ENCODE assay signal across 1 cellular context in genomic region chr2:190343500-190344274, GRCh38.
TF ChIP-seq lines count a peak whose summit lies in the region.

A gene with protein sequence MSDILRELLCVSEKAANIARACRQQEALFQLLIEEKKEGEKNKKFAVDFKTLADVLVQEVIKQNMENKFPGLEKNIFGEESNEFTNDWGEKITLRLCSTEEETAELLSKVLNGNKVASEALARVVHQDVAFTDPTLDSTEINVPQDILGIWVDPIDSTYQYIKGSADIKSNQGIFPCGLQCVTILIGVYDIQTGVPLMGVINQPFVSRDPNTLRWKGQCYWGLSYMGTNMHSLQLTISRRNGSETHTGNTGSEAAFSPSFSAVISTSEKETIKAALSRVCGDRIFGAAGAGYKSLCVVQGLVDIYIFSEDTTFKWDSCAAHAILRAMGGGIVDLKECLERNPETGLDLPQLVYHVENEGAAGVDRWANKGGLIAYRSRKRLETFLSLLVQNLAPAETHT (plus strand): TSS chr2:190343589. CDS start chr2:190360103, 16,514 bp downstream.

TF ChIP-seq in HepG2, 621 proteins besides CTCF, POLR2A, EP300 and RAD21 (continued from another document and continues in another):
- TF ChIP-seq, protein P1, sequence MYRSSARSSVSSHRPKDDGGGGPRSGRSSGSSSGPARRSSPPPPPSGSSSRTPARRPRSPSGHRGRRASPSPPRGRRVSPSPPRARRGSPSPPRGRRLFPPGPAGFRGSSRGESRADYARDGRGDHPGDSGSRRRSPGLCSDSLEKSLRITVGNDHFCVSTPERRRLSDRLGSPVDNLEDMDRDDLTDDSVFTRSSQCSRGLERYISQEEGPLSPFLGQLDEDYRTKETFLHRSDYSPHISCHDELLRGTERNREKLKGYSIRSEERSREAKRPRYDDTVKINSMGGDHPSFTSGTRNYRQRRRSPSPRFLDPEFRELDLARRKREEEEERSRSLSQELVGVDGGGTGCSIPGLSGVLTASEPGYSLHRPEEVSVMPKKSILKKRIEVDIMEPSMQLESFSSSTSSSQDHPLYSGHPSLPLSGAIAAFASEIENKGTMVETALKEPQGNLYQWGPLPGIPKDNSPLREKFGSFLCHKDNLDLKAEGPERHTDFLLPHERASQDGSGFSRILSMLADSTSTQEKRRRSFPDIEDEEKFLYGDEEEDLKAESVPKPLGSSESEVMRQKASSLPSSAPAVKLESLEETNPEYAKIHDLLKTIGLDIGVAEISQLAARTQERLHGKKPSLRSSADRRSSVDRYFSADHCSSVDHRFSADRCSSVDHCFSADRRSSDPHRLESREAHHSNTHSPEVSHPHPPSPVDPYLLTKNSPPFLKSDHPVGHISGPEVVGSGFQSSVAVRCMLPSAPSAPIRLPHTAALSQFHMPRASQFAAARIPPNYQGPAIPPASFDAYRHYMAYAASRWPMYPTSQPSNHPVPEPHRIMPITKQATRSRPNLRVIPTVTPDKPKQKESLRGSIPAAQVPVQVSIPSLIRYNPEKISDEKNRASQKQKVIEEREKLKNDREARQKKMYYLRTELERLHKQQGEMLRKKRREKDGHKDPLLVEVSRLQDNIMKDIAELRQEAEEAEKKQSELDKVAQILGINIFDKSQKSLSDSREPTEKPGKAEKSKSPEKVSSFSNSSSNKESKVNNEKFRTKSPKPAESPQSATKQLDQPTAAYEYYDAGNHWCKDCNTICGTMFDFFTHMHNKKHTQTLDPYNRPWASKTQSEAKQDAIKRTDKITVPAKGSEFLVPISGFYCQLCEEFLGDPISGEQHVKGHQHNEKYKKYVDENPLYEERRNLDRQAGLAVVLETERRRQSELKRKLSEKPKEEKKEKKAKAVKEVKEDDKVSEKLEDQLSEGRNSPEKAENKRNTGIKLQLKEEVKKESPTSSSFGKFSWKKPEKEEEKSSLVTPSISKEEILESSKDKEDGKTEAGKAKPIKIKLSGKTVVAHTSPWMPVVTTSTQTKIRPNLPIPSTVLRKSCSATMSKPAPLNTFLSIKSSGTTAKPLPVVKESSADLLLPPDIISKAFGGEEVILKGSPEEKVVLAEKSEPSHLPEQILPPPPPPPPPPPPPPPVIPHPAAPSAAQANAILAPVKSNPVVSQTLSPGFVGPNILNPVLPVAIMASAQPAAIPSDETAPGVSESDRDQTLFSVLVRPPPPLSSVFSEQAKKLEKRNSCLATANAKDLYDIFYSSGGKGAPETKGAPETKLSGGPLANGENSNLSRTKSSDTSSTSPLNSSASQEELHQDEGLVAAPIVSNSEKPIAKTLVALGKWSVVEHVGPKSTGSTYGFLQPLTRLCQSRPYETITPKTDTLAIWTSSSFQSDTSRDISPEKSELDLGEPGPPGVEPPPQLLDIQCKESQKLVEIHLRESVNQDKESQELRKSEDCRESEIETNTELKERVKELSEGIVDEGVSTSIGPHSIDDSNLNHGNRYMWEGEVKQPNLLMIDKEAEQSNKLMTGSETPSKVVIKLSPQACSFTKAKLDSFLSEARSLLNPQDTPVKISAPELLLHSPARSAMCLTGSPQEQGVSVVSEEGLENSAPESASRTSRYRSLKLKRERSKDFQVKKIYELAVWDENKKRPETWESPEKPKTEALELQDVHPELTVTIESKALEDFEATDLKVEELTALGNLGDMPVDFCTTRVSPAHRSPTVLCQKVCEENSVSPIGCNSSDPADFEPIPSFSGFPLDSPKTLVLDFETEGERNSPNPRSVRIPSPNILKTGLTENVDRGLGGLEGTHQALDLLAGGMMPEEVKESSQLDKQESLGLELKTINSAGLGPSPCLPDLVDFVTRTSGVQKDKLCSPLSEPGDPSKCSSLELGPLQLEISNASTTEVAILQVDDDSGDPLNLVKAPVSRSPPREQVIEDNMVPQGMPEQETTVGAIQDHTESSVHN (CRISPR knock-in tag; IDR thresholded peaks at IDR 0.05): 0 out of 2 replicates have a peak, but pooled peaks have one; percentile 55
- TF ChIP-seq DDIT3 (CRISPR knock-in tag; IDR thresholded peaks at IDR 0.05) (no peak), ZNF619 (CRISPR knock-in tag; IDR thresholded peaks at IDR 0.05) (no peak; the same call in 1 of the 2 replicates), NAIF1 (CRISPR knock-in tag; IDR thresholded peaks at IDR 0.05; ENCODE audit: borderline replicate concordance) (no peak), CBX2 (IDR thresholded peaks at IDR 0.05; ENCODE audit: low read depth, low read length) (no peak), CBX2 (CRISPR knock-in tag; IDR thresholded peaks at IDR 0.05; ENCODE audit: low read depth) (peak; percentile 82; the same call in 1 of the 2 replicates), ZNF367 (CRISPR knock-in tag; IDR thresholded peaks at IDR 0.05; ENCODE audit: borderline replicate concordance) (no peak), ZNF768 (CRISPR knock-in tag; IDR thresholded peaks at IDR 0.05) (peak; percentile 46; the same call in 1 of the 2 replicates), ZNF441 (CRISPR knock-in tag; IDR thresholded peaks at IDR 0.05; ENCODE audit: borderline replicate concordance) (peak; percentile 49), KMT2A (CRISPR knock-in tag; IDR thresholded peaks at IDR 0.05) (peak; percentile 91), KDM5A (IDR thresholded peaks at IDR 0.05; ENCODE audit: borderline replicate concordance, low read length) (no peak; the same call in 1 of the 2 replicates), ZNF124 (CRISPR knock-in tag; IDR thresholded peaks at IDR 0.05) (no peak; the same call in 1 of the 2 replicates), SUZ12 (IDR thresholded peaks at IDR 0.05; ENCODE audit: low read depth, low read length) (no peak), PHF20 (CRISPR knock-in tag; IDR thresholded peaks at IDR 0.05) (peak; percentile 39), SOX13 (IDR thresholded peaks at IDR 0.05) (no peak), SOX13 (CRISPR knock-in tag; conservative IDR thresholded peaks at IDR 0.05 in 1 of 2, IDR thresholded peaks at IDR 0.05 in 1 of 2) (no peak), ZBTB46 (CRISPR knock-in tag; IDR thresholded peaks at IDR 0.05; ENCODE audit: borderline replicate concordance) (peak; percentile 37; the same call in 1 of the 2 replicates), GMEB1 (CRISPR knock-in tag; IDR thresholded peaks at IDR 0.05; ENCODE audit: borderline replicate concordance) (no peak), ELF4 (CRISPR knock-in tag; IDR thresholded peaks at IDR 0.05; ENCODE audit: borderline replicate concordance) (0 out of 2 replicates have a peak, but pooled peaks have one; percentile 20), TRIM24 (CRISPR knock-in tag; IDR thresholded peaks at IDR 0.05) (no peak), FOXK1 (CRISPR knock-in tag; IDR thresholded peaks at IDR 0.05; ENCODE audit: borderline replicate concordance, low read depth) (peak; percentile 28; the same call in 1 of the 2 replicates), ZBTB20 (CRISPR knock-in tag; IDR thresholded peaks at IDR 0.05; ENCODE audit: borderline replicate concordance, low read depth) (no peak), MZF1 (CRISPR knock-in tag; IDR thresholded peaks at IDR 0.05; ENCODE audit: borderline replicate concordance) (no peak), PAWR (CRISPR knock-in tag; IDR thresholded peaks at IDR 0.05; ENCODE audit: borderline replicate concordance) (0 out of 2 replicates have a peak, but pooled peaks have one; percentile 44), ZNF225 (CRISPR knock-in tag; IDR thresholded peaks at IDR 0.05) (peak; percentile 96), BRF2 (CRISPR knock-in tag; IDR thresholded peaks at IDR 0.05) (peak; percentile 97), ZNF570 (CRISPR knock-in tag; IDR thresholded peaks at IDR 0.05; ENCODE audit: borderline replicate concordance) (peak; percentile 64; the same call in 1 of the 2 replicates), TAF15 (IDR thresholded peaks at IDR 0.05; ENCODE audit: low read depth, low read length, poor library complexity, severe bottlenecking) (no peak), ZNF691 (CRISPR knock-in tag; IDR thresholded peaks at IDR 0.05; ENCODE audit: borderline replicate concordance, low read depth) (no peak; the same call in 1 of the 2 replicates), ZFP91 (CRISPR knock-in tag; IDR thresholded peaks at IDR 0.05; ENCODE audit: borderline replicate concordance) (peak; percentile 83), ZNF10 (CRISPR knock-in tag; IDR thresholded peaks at IDR 0.05; ENCODE audit: borderline replicate concordance, low read depth) (0 out of 2 replicates have a peak, but pooled peaks have one; percentile 59)
- TF ChIP-seq, protein P2, sequence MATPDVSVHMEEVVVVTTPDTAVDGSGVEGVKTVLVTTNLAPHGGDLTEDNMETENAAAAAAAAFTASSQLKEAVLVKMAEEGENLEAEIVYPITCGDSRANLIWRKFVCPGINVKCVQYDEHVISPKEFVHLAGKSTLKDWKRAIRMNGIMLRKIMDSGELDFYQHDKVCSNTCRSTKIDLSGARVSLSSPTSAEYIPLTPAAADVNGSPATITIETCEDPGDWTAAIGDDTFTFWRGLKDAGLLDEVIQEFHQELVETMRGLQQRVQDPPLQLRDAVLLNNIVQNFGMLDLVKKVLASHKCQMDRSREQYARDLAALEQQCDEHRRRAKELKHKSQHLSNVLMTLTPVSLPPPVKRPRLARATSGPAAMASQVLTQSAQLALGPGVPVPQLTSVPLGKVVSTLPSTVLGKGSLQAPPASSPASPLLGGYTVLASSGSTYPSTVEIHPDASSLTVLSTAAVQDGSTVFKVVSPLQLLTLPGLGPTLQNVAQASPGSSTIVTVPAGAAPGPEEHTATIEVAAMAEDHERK (CRISPR knock-in tag; IDR thresholded peaks at IDR 0.05; ENCODE audit: low read depth): no peak
- TF ChIP-seq, protein P3, sequence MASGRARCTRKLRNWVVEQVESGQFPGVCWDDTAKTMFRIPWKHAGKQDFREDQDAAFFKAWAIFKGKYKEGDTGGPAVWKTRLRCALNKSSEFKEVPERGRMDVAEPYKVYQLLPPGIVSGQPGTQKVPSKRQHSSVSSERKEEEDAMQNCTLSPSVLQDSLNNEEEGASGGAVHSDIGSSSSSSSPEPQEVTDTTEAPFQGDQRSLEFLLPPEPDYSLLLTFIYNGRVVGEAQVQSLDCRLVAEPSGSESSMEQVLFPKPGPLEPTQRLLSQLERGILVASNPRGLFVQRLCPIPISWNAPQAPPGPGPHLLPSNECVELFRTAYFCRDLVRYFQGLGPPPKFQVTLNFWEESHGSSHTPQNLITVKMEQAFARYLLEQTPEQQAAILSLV (CRISPR knock-in tag; IDR thresholded peaks at IDR 0.05; ENCODE audit: borderline replicate concordance): no peak; the same call in 1 of the 2 replicates
